1 cellular context compared by ENCODE assay signal in genomic region chr1:31152181-31152768, GRCh38.
A peak's percentile ranks its signal among the peaks of the same experiment; 100 is the strongest.
TF ChIP-seq lines count a peak whose summit lies in the region.

No MANE protein-coding gene starts in this region.

TF ChIP-seq in K562, 482 proteins besides CTCF, POLR2A, EP300 and RAD21 (continued from another document):
- TF ChIP-seq SMARCA5 (IDR thresholded peaks at IDR 0.05) (0 out of 2 replicates have a peak, but pooled peaks have one; percentile 20), NFYB (IDR thresholded peaks at IDR 0.05; ENCODE audit: extremely low read depth, insufficient read length) (peak; percentile 32)
- TF ChIP-seq, protein P1, sequence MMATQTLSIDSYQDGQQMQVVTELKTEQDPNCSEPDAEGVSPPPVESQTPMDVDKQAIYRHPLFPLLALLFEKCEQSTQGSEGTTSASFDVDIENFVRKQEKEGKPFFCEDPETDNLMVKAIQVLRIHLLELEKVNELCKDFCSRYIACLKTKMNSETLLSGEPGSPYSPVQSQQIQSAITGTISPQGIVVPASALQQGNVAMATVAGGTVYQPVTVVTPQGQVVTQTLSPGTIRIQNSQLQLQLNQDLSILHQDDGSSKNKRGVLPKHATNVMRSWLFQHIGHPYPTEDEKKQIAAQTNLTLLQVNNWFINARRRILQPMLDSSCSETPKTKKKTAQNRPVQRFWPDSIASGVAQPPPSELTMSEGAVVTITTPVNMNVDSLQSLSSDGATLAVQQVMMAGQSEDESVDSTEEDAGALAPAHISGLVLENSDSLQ (IDR thresholded peaks at IDR 0.05), result peak; percentile 64; the same call in 1 of the 2 replicates
